In the genomic region with DNA sequence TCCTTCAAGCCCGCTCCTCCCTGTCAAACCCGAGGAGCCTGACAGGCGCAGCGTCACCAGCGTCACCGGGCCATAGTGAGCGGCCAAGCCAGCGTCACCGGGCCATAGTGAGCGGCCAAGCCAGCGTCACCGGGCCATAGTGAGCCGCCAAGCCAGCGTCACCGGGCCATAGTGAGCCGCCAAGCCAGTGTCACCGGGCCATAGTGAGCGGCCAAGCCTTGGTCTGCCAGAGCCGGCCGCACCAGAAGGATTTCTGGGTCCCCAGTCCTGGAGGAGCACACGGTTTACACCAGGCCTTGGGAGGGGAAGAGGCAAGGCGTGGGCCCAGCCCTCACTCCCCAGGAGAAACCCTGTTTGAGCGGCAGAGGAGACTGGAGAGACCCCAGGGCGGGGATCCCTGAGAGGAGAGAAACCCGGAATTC, we compare ENCODE assay signal across 13 cellular contexts. TPM values are rescaled to one million over a fixed set of nuclear protein-coding genes. Genes with fewer than 3 reads are reported as not detected.
A peak's percentile ranks its signal among the peaks of the same experiment; 100 is the strongest.
DNase-seq lines count a peak whose midpoint lies in the region; ATAC-seq, FAIRE-seq and TF ChIP-seq lines count a peak whose summit lies in the region.
"Had no signal": no experiment of that assay in that cellular context is flagged by ENCODE, and none has a peak within 500 bp of the region (broad histone marks: within the 10 kb centered on the region; RNA-seq: fewer than 3 reads in every experiment).

No MANE protein-coding gene starts in this region.

- no peaks in the 10 kb centered on the region for H3K27me3 ChIP-seq in RWPE2 (ENCODE audit: insufficient read depth, poor library complexity, severe bottlenecking)
- no peaks in the 10 kb centered on the region for H3K27me3 ChIP-seq in osteoblast (ENCODE audit: insufficient read depth, low read length)
- H3K27me3 ChIP-seq in upper lobe of left lung = no peaks in the 10 kb centered on the region

- DNase-seq in RWPE2 (ENCODE audit: low spot score) = no peak
- no peak for DNase-seq in fibroblast of mammary gland (ENCODE audit: low read depth)
- DNase-seq in osteoblast (ENCODE audit: insufficient read length, low spot score, missing footprints) = no peak
- DNase-seq in upper lobe of left lung = peak in 1 of 2 donors; percentile 78
- DNase-seq in NCI-H1417 (lab: John Stamatoyannopoulos, UW) = no peak
- no peak for DNase-seq in H54 (ENCODE audit: insufficient read length, low spot score)
- DNase-seq in occipital lobe (lab: John Stamatoyannopoulos, UW) = no peak
- DNase-seq: activated naive CD8-positive, alpha-beta T cell treated with anti-CD3 and anti-CD28 coated beads, Interleukin-2, amount 50 U/mL, for 24 hours; COR-L47; effector memory CD4-positive, alpha-beta T cell; OCI-M1 had no signal

- no peak for TF ChIP-seq POLR2A in upper lobe of left lung (IDR thresholded peaks at IDR 0.05)
- TF ChIP-seq POLR2A in H54 (IDR thresholded peaks at IDR 0.05; ENCODE audit: low read depth, low read length) = no peak; the same call in 1 of the 2 replicates

- H3K79me2 ChIP-seq in osteoblast (ENCODE audit: insufficient read depth, low read length) = no peaks in the 10 kb centered on the region

- no peak for TF ChIP-seq EP300 in upper lobe of left lung (IDR thresholded peaks at IDR 0.05)

- no peaks in the 10 kb centered on the region for H4K20me1 ChIP-seq in osteoblast (ENCODE audit: insufficient read depth, low read length)

- H3K4me3 ChIP-seq in RWPE2 (ENCODE audit: severe bottlenecking) (no peak overlapping the region), fibroblast of mammary gland (ENCODE audit: control insufficient read depth, low read depth, low read length) (peak overlapping the region; percentile 15), osteoblast (ENCODE audit: insufficient read depth, low read length) (no peak overlapping the region), upper lobe of left lung (no peak overlapping the region)

- H3K36me3 ChIP-seq in RWPE2 (ENCODE audit: low read depth) = no peaks in the 10 kb centered on the region
- no peaks in the 10 kb centered on the region for H3K36me3 ChIP-seq in osteoblast (ENCODE audit: insufficient read depth, low read length)
- no peaks in the 10 kb centered on the region for H3K36me3 ChIP-seq in upper lobe of left lung

- FAIRE-seq in H54 (lab: Jason Lieb, UNC) = no peak
- FAIRE-seq: TTC549 had no signal

- no peak for ATAC-seq in RWPE2 (ENCODE audit: low read depth)
- ATAC-seq in upper lobe of left lung (ENCODE audit: low FRiP score in 2 of 2) = no peak
- ATAC-seq in GM18909 (IDR thresholded peaks at IDR 0.05; ENCODE audit: poor library complexity, unreplicated experiment) = no peak
- ATAC-seq: activated naive CD8-positive, alpha-beta T cell treated with anti-CD3 and anti-CD28 coated beads, Interleukin-2, amount 50 U/mL, for 24 hours had no signal

- H3K9me3 ChIP-seq in RWPE2 (ENCODE audit: severe bottlenecking) (no peaks in the 10 kb centered on the region), osteoblast (ENCODE audit: low read depth, low read length) (no peaks in the 10 kb centered on the region), upper lobe of left lung (no peaks in the 10 kb centered on the region)

- TF ChIP-seq CTCF in RWPE2 (IDR thresholded peaks at IDR 0.05; ENCODE audit: poor library complexity, severe bottlenecking) (no peak), fibroblast of mammary gland (conservative IDR thresholded peaks at IDR 0.05; ENCODE audit: control insufficient read depth, insufficient read depth, low read depth, low read length) (no peak), osteoblast (IDR thresholded peaks at IDR 0.05; ENCODE audit: extremely low read depth, low read depth, low read length) (no peak), upper lobe of left lung (IDR thresholded peaks at IDR 0.05) (no peak)

- no peak overlapping the region for H3K4me2 ChIP-seq in osteoblast (ENCODE audit: insufficient read depth, low read length)

- 92 to 93% methylated on average over 16 to 24 of the region's 25 CpGs for WGBS in upper lobe of left lung, 2 donors

- no peak overlapping the region for H2AFZ ChIP-seq in osteoblast (ENCODE audit: low read length)

- peak overlapping the region; percentile 93 for H3K27ac ChIP-seq in RWPE2 (ENCODE audit: poor library complexity, severe bottlenecking)
- peak overlapping the region; percentile 99 for H3K27ac ChIP-seq in osteoblast (ENCODE audit: low read depth, low read length)
- H3K27ac ChIP-seq in upper lobe of left lung = peak overlapping the region; percentile 86 to 94 (median 90)

- peaks cover 16% of the 10 kb centered on the region for H3K4me1 ChIP-seq in RWPE2 (ENCODE audit: insufficient read depth, poor library complexity, severe bottlenecking)
- H3K4me1 ChIP-seq in osteoblast (ENCODE audit: insufficient read depth, low read length) = peaks cover 29% of the 10 kb centered on the region
- peaks cover 9 to 18% (median 17%) of the 10 kb centered on the region in 4 donors for H3K4me1 ChIP-seq in upper lobe of left lung

RNA-seq across cellular contexts. Expression of a gene that starts 39.8 kb away (rescaled TPM):
- 8.3 and 8.8 TPM in 2 replicates for total RNA-seq in osteoblast
- total RNA-seq in upper lobe of left lung = 100 to 1,000 TPM in 2 of 6 donors, 10 to 100 TPM in 4; 34.5 to 138 (median 70.5) TPM
- total RNA-seq in occipital lobe = 15.4 TPM
